14 cellular contexts compared by ENCODE assay signal in the genomic region with DNA sequence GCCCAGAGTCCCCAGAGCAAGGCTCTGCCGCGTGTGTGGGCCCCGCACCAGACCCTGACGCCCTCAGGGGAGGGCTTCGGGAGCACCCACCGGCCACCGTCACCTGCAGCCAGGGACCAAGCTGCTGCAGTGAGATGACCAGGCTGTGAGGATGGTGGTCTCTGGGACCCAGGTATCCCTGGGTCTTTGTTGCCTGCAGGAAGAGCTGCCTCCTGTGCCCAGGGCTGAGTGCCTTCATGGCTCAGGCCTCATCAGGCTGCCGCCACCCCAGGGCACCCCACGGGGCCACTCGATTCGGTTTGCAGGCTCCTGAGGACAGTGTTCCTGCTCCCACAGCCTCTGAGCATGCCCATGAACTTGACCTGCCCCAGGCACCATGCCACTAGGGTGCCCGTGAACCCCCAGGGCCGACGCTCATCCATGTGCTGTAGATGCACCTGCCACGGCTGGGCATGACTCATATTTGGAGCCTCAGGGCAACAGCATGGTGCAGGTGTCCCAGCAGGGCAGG.
DNase-seq lines count a peak whose midpoint lies in the region; ATAC-seq and TF ChIP-seq lines count a peak whose summit lies in the region.
"Had no signal": no experiment of that assay in that cellular context is flagged by ENCODE, and none has a peak within 500 bp of the region (broad histone marks: within the 10 kb centered on the region; RNA-seq: fewer than 3 reads in every experiment).

No MANE protein-coding gene starts in this region.

- TF ChIP-seq CTCF in Loucy (conservative IDR thresholded peaks at IDR 0.05; ENCODE audit: low read length) = no peak

- no peak for ATAC-seq in stimulated activated naive B cell treated with anti-CD40 and anti-IgM and Interleukin-4, amounts not matched to agents 10 μg/mL and 1 μg/mL and 100 μg/mL, for 72 hours (replicated peaks)
- ATAC-seq in HG02970 (IDR thresholded peaks at IDR 0.05; ENCODE audit: low FRiP score, unreplicated experiment) = no peak

- no peaks in the 10 kb centered on the region for H3K27me3 Mint-ChIP-seq in activated naive CD4-positive, alpha-beta T cell treated with anti-CD3 and anti-CD28 coated beads for 36 hours (ENCODE audit: low read depth)
- no peaks in the 10 kb centered on the region for H3K27me3 Mint-ChIP-seq in activated naive CD8-positive, alpha-beta T cell
- H3K27me3 Mint-ChIP-seq in stimulated activated naive B cell treated with anti-CD40 and anti-IgM and Interleukin-4, amounts not matched to agents 10 μg/mL and 1 μg/mL and 100 μg/mL, for 72 hours = no peaks in the 10 kb centered on the region

- H4K20me1 ChIP-seq in Loucy (ENCODE audit: insufficient read depth, low read length, poor library complexity, severe bottlenecking) = peaks cover 7% of the 10 kb centered on the region

- peak overlapping the region; percentile 82 for H3K4me3 ChIP-seq in Loucy (ENCODE audit: low read length, poor library complexity, severe bottlenecking)
- H3K4me3 ChIP-seq: smooth muscle cell had no signal

- H3K27me3 ChIP-seq in Loucy (ENCODE audit: insufficient read depth, low read length, poor library complexity, severe bottlenecking) = no peaks in the 10 kb centered on the region

- 0 out of 2 replicates have a peak, but pooled peaks cover 11% of the 10 kb centered on the region for H3F3A ChIP-seq in Loucy (ENCODE audit: low read depth)

- H3K4me2 ChIP-seq in Loucy (ENCODE audit: low read depth, low read length, poor library complexity, severe bottlenecking) = peak overlapping the region; percentile 95

- H3K27ac Mint-ChIP-seq in activated naive CD4-positive, alpha-beta T cell treated with anti-CD3 and anti-CD28 coated beads for 36 hours = peak overlapping the region; percentile 61
- peak overlapping the region; percentile 94 for H3K27ac Mint-ChIP-seq in activated naive CD8-positive, alpha-beta T cell
- H3K27ac Mint-ChIP-seq in stimulated activated naive B cell treated with anti-CD40 and anti-IgM and Interleukin-4, amounts not matched to agents 10 μg/mL and 1 μg/mL and 100 μg/mL, for 72 hours = peak overlapping the region; percentile 98

- H3K9ac ChIP-seq in Loucy (ENCODE audit: low read depth, low read length, poor library complexity, severe bottlenecking) = peak overlapping the region; percentile 88
- H3K9ac ChIP-seq: parathyroid adenoma had no signal

- CTCF ChIA-PET in activated naive CD4-positive, alpha-beta T cell treated with anti-CD3 and anti-CD28 coated beads for 36 hours (lab: Charles Lee) = interaction anchor here (0.7 kb wide), 1 partner anchor 8 kb away, joined by 3 read pairs; no protein-coding TSS in a partner anchor

- peaks cover 61% of the 10 kb centered on the region for H3K4me1 Mint-ChIP-seq in activated naive CD4-positive, alpha-beta T cell treated with anti-CD3 and anti-CD28 coated beads for 36 hours (ENCODE audit: low read depth)
- peaks cover 60% of the 10 kb centered on the region for H3K4me1 Mint-ChIP-seq in activated naive CD8-positive, alpha-beta T cell (ENCODE audit: low read depth)
- peaks cover 63 to 91% of the 10 kb centered on the region in 2 donors for H3K4me1 Mint-ChIP-seq in stimulated activated naive B cell treated with anti-CD40 and anti-IgM and Interleukin-4, amounts not matched to agents 10 μg/mL and 1 μg/mL and 100 μg/mL, for 72 hours

- peaks cover 78% of the 10 kb centered on the region for H3K4me1 ChIP-seq in Loucy (ENCODE audit: insufficient read depth, low read length, poor library complexity, severe bottlenecking)
- H3K4me1 ChIP-seq: parathyroid adenoma had no signal

- no peak overlapping the region for H2AFZ ChIP-seq in Loucy (ENCODE audit: low read length)
- H2AFZ ChIP-seq: parathyroid adenoma had no signal

- intact Hi-C loops in activated naive CD4-positive, alpha-beta T cell treated with anti-CD3 and anti-CD28 coated beads for 36 hours (cut with micrococcal nuclease) = loop anchor here (10.0 kb wide), 1 partner anchor 732 kb away; a partner anchor contains a TSS

- H3K9me3 Mint-ChIP-seq in activated naive CD4-positive, alpha-beta T cell treated with anti-CD3 and anti-CD28 coated beads for 36 hours = no peaks in the 10 kb centered on the region
- H3K9me3 Mint-ChIP-seq in activated naive CD8-positive, alpha-beta T cell (ENCODE audit: low read depth) = no peaks in the 10 kb centered on the region
- no peaks in the 10 kb centered on the region for H3K9me3 Mint-ChIP-seq in stimulated activated naive B cell treated with anti-CD40 and anti-IgM and Interleukin-4, amounts not matched to agents 10 μg/mL and 1 μg/mL and 100 μg/mL, for 72 hours

- no peaks in the 10 kb centered on the region for H3K9me2 ChIP-seq in Loucy (replicated peaks; ENCODE audit: low read depth, low read length)

- H3K36me3 ChIP-seq in Loucy (ENCODE audit: insufficient read depth, low read length) = peaks cover 12% of the 10 kb centered on the region; the same call in 1 of the 2 replicates

- DNase-seq in activated naive CD4-positive, alpha-beta T cell treated with anti-CD3 and anti-CD28 coated beads for 36 hours = no peak
- no peak for DNase-seq in activated naive CD4-positive, alpha-beta T cell treated with Interleukin-2 at 50 U/mL for 16 hours
- no peak for DNase-seq in stimulated activated naive B cell treated with anti-CD40 and anti-IgM and Interleukin-4, amounts not matched to agents 10 μg/mL and 1 μg/mL and 100 μg/mL, for 72 hours
- no peak for DNase-seq in GF-D8 (lab: John Stamatoyannopoulos, UW)
- DNase-seq in anterior cingulate cortex (lab: John Stamatoyannopoulos, UW) = no peak
- DNase-seq: DMS53, islet precursor cell, NCI-H2081 treated with DMSO at 0.1 percent for 48 hours, SHP77 had no signal

- no peaks in the 10 kb centered on the region for H3K36me3 Mint-ChIP-seq in activated naive CD4-positive, alpha-beta T cell treated with anti-CD3 and anti-CD28 coated beads for 36 hours (ENCODE audit: low read depth)
- peaks cover 2% of the 10 kb centered on the region for H3K36me3 Mint-ChIP-seq in activated naive CD8-positive, alpha-beta T cell
- peaks cover 36 to 67% of the 10 kb centered on the region in 2 donors for H3K36me3 Mint-ChIP-seq in stimulated activated naive B cell treated with anti-CD40 and anti-IgM and Interleukin-4, amounts not matched to agents 10 μg/mL and 1 μg/mL and 100 μg/mL, for 72 hours

- no peak overlapping the region for H3K4me3 Mint-ChIP-seq in activated naive CD4-positive, alpha-beta T cell treated with anti-CD3 and anti-CD28 coated beads for 36 hours
- H3K4me3 Mint-ChIP-seq in activated naive CD8-positive, alpha-beta T cell = peak overlapping the region; percentile 85
- H3K4me3 Mint-ChIP-seq in stimulated activated naive B cell treated with anti-CD40 and anti-IgM and Interleukin-4, amounts not matched to agents 10 μg/mL and 1 μg/mL and 100 μg/mL, for 72 hours = peak overlapping the region; percentile 83 to 87

- peaks cover 90% of the 10 kb centered on the region for H3K79me2 ChIP-seq in Loucy (ENCODE audit: insufficient read depth, low read length)
- H3K79me2 ChIP-seq: parathyroid adenoma had no signal

- no peaks in the 10 kb centered on the region for H3K9me3 ChIP-seq in Loucy (ENCODE audit: insufficient read depth, low read depth, low read length)
